In the genomic region with DNA sequence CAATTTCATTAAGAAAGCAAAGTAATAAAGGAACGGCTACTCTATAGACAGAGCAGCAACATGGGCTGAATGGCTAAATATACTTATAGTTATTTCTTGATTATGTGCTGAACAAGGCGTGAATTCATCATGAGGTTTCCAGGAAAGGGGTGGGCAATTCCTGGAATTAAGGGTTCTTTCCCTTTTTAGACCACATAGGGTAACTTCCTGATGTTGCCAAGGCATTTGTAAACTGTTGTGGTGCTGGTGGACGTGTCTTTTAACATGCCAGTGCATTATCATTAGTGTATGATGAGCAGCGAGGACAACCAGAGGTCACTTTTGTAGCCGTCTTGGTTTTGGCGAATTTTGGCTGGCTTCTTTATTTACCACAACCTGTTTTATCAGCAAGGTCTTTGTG, we compare ENCODE assay signal across 1 cellular context.
A peak's percentile ranks its signal among the peaks of the same experiment; 100 is the strongest.
TF ChIP-seq lines count a peak whose summit lies in the region.

No MANE protein-coding gene starts in this region.

TF ChIP-seq in K562, 482 proteins besides CTCF, POLR2A, EP300 and RAD21:
- TF ChIP-seq, protein P1, sequence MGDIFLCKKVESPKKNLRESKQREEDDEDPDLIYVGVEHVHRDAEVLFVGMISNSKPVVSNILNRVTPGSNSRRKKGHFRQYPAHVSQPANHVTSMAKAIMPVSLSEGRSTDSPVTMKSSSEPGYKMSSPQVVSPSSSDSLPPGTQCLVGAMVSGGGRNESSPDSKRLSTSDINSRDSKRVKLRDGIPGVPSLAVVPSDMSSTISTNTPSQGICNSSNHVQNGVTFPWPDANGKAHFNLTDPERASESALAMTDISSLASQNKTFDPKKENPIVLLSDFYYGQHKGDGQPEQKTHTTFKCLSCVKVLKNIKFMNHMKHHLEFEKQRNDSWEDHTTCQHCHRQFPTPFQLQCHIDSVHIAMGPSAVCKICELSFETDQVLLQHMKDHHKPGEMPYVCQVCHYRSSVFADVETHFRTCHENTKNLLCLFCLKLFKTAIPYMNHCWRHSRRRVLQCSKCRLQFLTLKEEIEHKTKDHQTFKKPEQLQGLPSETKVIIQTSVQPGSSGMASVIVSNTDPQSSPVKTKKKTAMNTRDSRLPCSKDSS (IDR thresholded peaks at IDR 0.05; ENCODE audit: low read depth, partially characterized antibody), result no peak
- TF ChIP-seq STAT5A (IDR thresholded peaks at IDR 0.05; ENCODE audit: borderline replicate concordance, low read length), result 0 out of 2 replicates have a peak, but pooled peaks have one; percentile 16
